In genomic region chr1:22488319-22488718, GRCh38 we compare ENCODE assay signal across 1 cellular context.
TF ChIP-seq lines count a peak whose summit lies in the region.

No MANE protein-coding gene starts in this region.

TF ChIP-seq in H1, 55 proteins besides CTCF, POLR2A, EP300 and RAD21:
- no peak for TF ChIP-seq PHF8 (conservative IDR thresholded peaks at IDR 0.05; ENCODE audit: low read depth, low read length)
- TF ChIP-seq NRF1 (IDR thresholded peaks at IDR 0.05; ENCODE audit: low read depth, low read length): no peak
- no peak for TF ChIP-seq TBP (IDR thresholded peaks at IDR 0.05; ENCODE audit: low read depth, low read length)
- TF ChIP-seq SRF (IDR thresholded peaks at IDR 0.05; ENCODE audit: low read depth, low read length): no peak
- TF ChIP-seq CEBPB (IDR thresholded peaks at IDR 0.05; ENCODE audit: low read depth, low read length): no peak
